ENCODE assay signal across 1 cellular context in the genomic region with DNA sequence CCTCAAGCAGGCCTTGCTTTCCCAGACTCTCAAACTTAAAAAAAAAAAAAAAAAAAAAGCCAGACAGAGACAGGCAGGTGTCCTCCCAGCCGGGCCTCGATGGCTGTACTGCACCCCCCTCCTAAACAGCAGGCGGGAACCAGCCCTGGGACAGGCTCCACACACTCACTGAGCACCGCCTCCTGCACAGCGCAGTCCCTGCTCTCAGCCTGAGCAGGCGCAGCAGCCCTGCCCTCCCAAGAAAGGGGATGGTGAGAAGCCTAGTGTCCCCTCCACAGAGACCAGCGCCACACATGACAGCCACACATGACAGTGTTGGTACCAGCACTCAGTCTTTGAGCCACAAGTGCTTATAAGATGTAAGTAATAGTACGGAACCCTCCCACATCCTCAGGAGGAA.
TF ChIP-seq lines count a peak whose summit lies in the region.

No MANE protein-coding gene starts in this region.

TF ChIP-seq in GM12878, 131 proteins besides CTCF, POLR2A, EP300 and RAD21:
- TF ChIP-seq BRCA1 (IDR thresholded peaks at IDR 0.05; ENCODE audit: low read depth, low read length) (no peak), EED (IDR thresholded peaks at IDR 0.05; ENCODE audit: low read depth) (no peak), MYB (IDR thresholded peaks at IDR 0.05; ENCODE audit: borderline replicate concordance, low read depth, low read length) (no peak), POLR2AphosphoS2 (IDR thresholded peaks at IDR 0.05; ENCODE audit: low read depth, low read length) (no peak), WRNIP1 (IDR thresholded peaks at IDR 0.05; ENCODE audit: borderline replicate concordance, low read depth, low read length) (no peak), IKZF1 (conservative IDR thresholded peaks at IDR 0.05) (no peak), EGR1 (IDR thresholded peaks at IDR 0.05; ENCODE audit: borderline replicate concordance in 1 of 2, low read depth in 2 of 2, low read length in 2 of 2) (no peak), BCL11A (IDR thresholded peaks at IDR 0.05; ENCODE audit: low read depth, low read length) (no peak), SIX5 (IDR thresholded peaks at IDR 0.05; ENCODE audit: low read depth, low read length, severe bottlenecking) (no peak), BMI1 (IDR thresholded peaks at IDR 0.05; ENCODE audit: borderline replicate concordance) (no peak), FOXK2 (IDR thresholded peaks at IDR 0.05) (no peak), SUZ12 (IDR thresholded peaks at IDR 0.05; ENCODE audit: unreplicated experiment) (no peak)
- TF ChIP-seq, protein P1, sequence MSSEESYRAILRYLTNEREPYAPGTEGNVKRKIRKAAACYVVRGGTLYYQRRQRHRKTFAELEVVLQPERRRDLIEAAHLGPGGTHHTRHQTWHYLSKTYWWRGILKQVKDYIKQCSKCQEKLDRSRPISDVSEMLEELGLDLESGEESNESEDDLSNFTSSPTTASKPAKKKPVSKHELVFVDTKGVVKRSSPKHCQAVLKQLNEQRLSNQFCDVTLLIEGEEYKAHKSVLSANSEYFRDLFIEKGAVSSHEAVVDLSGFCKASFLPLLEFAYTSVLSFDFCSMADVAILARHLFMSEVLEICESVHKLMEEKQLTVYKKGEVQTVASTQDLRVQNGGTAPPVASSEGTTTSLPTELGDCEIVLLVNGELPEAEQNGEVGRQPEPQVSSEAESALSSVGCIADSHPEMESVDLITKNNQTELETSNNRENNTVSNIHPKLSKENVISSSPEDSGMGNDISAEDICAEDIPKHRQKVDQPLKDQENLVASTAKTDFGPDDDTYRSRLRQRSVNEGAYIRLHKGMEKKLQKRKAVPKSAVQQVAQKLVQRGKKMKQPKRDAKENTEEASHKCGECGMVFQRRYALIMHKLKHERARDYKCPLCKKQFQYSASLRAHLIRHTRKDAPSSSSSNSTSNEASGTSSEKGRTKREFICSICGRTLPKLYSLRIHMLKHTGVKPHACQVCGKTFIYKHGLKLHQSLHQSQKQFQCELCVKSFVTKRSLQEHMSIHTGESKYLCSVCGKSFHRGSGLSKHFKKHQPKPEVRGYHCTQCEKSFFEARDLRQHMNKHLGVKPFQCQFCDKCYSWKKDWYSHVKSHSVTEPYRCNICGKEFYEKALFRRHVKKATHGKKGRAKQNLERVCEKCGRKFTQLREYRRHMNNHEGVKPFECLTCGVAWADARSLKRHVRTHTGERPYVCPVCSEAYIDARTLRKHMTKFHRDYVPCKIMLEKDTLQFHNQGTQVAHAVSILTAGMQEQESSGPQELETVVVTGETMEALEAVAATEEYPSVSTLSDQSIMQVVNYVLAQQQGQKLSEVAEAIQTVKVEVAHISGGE (CRISPR knock-in tag; IDR thresholded peaks at IDR 0.05), result no peak
- TF ChIP-seq, protein P2, sequence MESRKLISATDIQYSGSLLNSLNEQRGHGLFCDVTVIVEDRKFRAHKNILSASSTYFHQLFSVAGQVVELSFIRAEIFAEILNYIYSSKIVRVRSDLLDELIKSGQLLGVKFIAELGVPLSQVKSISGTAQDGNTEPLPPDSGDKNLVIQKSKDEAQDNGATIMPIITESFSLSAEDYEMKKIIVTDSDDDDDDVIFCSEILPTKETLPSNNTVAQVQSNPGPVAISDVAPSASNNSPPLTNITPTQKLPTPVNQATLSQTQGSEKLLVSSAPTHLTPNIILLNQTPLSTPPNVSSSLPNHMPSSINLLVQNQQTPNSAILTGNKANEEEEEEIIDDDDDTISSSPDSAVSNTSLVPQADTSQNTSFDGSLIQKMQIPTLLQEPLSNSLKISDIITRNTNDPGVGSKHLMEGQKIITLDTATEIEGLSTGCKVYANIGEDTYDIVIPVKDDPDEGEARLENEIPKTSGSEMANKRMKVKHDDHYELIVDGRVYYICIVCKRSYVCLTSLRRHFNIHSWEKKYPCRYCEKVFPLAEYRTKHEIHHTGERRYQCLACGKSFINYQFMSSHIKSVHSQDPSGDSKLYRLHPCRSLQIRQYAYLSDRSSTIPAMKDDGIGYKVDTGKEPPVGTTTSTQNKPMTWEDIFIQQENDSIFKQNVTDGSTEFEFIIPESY (IDR thresholded peaks at IDR 0.05), result no peak
